ENCODE assay signal across 21 cellular contexts in the genomic region with DNA sequence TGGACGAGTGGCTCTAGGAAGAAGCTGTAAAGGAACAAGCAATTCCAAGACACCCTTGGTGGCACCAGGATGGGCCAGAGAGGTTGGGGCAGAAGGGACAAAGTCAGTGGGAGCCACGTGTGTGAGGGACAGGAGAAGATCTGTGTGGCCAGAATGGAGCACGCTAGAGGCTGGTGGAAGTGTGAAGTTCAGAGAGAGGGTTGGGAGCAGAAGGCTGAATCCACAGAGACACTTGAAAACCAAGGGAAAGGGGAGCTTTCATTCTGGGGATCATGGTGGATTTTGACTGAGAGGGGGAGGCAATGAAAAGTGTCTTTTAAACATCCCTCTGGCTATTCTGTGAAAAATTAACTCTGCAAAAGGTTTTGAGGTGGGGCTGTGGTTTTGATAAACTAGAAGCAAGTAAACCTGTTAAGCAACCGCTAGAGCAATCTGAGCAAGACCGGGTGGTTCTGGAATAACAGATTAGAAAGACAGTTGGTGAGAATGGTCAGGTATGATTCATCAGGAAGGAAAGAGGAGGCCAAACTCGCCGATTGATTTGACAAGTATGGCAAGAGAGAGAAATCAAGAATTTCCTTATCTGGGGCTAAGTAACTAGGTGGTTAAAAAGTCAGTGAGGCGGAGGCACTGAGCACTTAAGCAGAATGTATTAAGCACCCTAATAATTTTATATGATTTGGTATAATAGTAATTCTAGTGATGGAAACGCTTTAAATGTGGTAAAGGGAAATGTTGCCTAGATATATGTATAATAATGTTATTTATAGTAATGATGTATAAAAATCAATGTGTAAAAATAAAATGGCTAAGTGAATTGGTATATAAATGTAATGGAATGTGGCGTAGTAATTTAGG.
DNase-seq lines count a peak whose midpoint lies in the region; ATAC-seq and TF ChIP-seq lines count a peak whose summit lies in the region.
"Had no signal": no experiment of that assay in that cellular context is flagged by ENCODE, and none has a peak within 500 bp of the region (broad histone marks: within the 10 kb centered on the region; RNA-seq: fewer than 3 reads in every experiment).

No MANE protein-coding gene starts in this region.

- intact Hi-C loops in PC-9 (cut with micrococcal nuclease; ENCODE audit: unreplicated experiment) = no loop called here

- H4K20me1 ChIP-seq in PC-9 (ENCODE audit: insufficient read depth) = no peaks in the 10 kb centered on the region

- H3K27ac Mint-ChIP-seq in type B pancreatic cell = peak overlapping the region; percentile 12
- H3K27ac Mint-ChIP-seq: activated CD4-positive, alpha-beta T cell treated with anti-CD3 and anti-CD28 coated beads, Interleukin-2, amount 10 ng/mL, durations not matched to agents 24 days and 14 days; activated naive CD8-positive, alpha-beta T cell treated with anti-CD3 and anti-CD28 coated beads for 36 hours; activated T-cell treated with anti-CD3 and anti-CD28 coated beads, Interleukin-2, amount 50 U/mL, for 24 hours had no signal

- H3K4me3 ChIP-seq in PC-9 (peak overlapping the region; percentile 31; the same call in 1 of the 2 replicates), fibroblast of pulmonary artery (replicated peaks; ENCODE audit: low read depth, low read length) (no peak overlapping the region)
- H3K4me3 ChIP-seq: lower lobe of right lung, right lobe of liver, tibial nerve had no signal

- H3K9me3 ChIP-seq in PC-9 (ENCODE audit: insufficient read depth, low read depth) = no peaks in the 10 kb centered on the region
- H3K9me3 ChIP-seq: lower lobe of right lung, right lobe of liver, tibial nerve had no signal

- H3K9me3 Mint-ChIP-seq in type B pancreatic cell = no peaks in the 10 kb centered on the region
- H3K9me3 Mint-ChIP-seq: activated CD4-positive, alpha-beta T cell treated with anti-CD3 and anti-CD28 coated beads, Interleukin-2, amount 10 ng/mL, durations not matched to agents 24 days and 14 days; activated naive CD8-positive, alpha-beta T cell treated with anti-CD3 and anti-CD28 coated beads for 36 hours; activated T-cell treated with anti-CD3 and anti-CD28 coated beads, Interleukin-2, amount 50 U/mL, for 24 hours; neural crest cell had no signal

- no peaks in the 10 kb centered on the region for H3K79me2 ChIP-seq in PC-9 (ENCODE audit: low read depth)

- CTCF ChIA-PET in PC-9 (lab: Charles Lee) = no interaction called here

- H3K36me3 ChIP-seq in PC-9 (ENCODE audit: low read depth) = no peaks in the 10 kb centered on the region
- H3K36me3 ChIP-seq: lower lobe of right lung, right lobe of liver, tibial nerve had no signal

- no peaks in the 10 kb centered on the region for H3K9me2 ChIP-seq in PC-9 (ENCODE audit: insufficient read depth)

- no peaks in the 10 kb centered on the region for H3K27me3 ChIP-seq in PC-9 (ENCODE audit: insufficient read depth, low read depth)
- H3K27me3 ChIP-seq: right lobe of liver, tibial nerve had no signal

- DNase-seq in HPDE6-E6E7 (ENCODE audit: extremely low spot score) = peak; percentile 62
- DNase-seq in PC-9 = peak; percentile 3 to 93
- peak; percentile 1 for DNase-seq in fibroblast of pulmonary artery (ENCODE audit: low read depth)
- no peak for DNase-seq in type B pancreatic cell (ENCODE audit: extremely low spot score, unreplicated experiment)
- no peak for DNase-seq in foreskin melanocyte
- DNase-seq: activated CD4-positive, alpha-beta T cell treated with anti-CD3 and anti-CD28 coated beads, Interleukin-2, amount 10 ng/mL, durations not matched to agents 24 days and 14 days; activated naive CD8-positive, alpha-beta T cell treated with anti-CD3 and anti-CD28 coated beads for 36 hours; activated T-cell treated with anti-CD3 and anti-CD28 coated beads, Interleukin-2, amount 50 U/mL, for 24 hours; cerebellar nuclear complex; lower lobe of right lung; NCI-H187; NCI-H524 treated with DMSO at 0.1 percent for 48 hours; right lobe of liver; Right ventricle myocardium superior; stimulated activated CD4-positive, alpha-beta T cell treated with anti-CD3 and anti-CD28 coated beads, Interleukin-4, amount 100 ng/mL, for 1 hour had no signal

- peaks cover 3% of the 10 kb centered on the region for H3K27me3 Mint-ChIP-seq in type B pancreatic cell
- H3K27me3 Mint-ChIP-seq: activated CD4-positive, alpha-beta T cell treated with anti-CD3 and anti-CD28 coated beads, Interleukin-2, amount 10 ng/mL, durations not matched to agents 24 days and 14 days had no signal

- peaks cover 11% of the 10 kb centered on the region for H3K4me1 Mint-ChIP-seq in type B pancreatic cell (ENCODE audit: unreplicated experiment)
- H3K4me1 Mint-ChIP-seq: activated CD4-positive, alpha-beta T cell treated with anti-CD3 and anti-CD28 coated beads, Interleukin-2, amount 10 ng/mL, durations not matched to agents 24 days and 14 days; activated naive CD8-positive, alpha-beta T cell treated with anti-CD3 and anti-CD28 coated beads for 36 hours; neural crest cell had no signal

- POLR2A ChIA-PET in PC-9 (lab: Charles Lee; ENCODE audit: unreplicated experiment) = no interaction called here

- no peak for TF ChIP-seq CTCF in PC-9 (conservative IDR thresholded peaks at IDR 0.05)
- no peak for TF ChIP-seq CTCF in fibroblast of pulmonary artery (IDR thresholded peaks at IDR 0.05; ENCODE audit: low read length, missing control alignments)
- no peak for TF ChIP-seq CTCF in type B pancreatic cell (conservative IDR thresholded peaks at IDR 0.05)

- peak overlapping the region; percentile 67 for H3K4me2 ChIP-seq in PC-9
- H3K4me2 ChIP-seq: KMS-11 had no signal

- ATAC-seq in GM21529 (IDR thresholded peaks at IDR 0.05; ENCODE audit: unreplicated experiment) (no peak), HG03095 (IDR thresholded peaks at IDR 0.05; ENCODE audit: unreplicated experiment) (no peak)
- ATAC-seq: lower lobe of right lung, right lobe of liver had no signal

- no peaks in the 10 kb centered on the region for H3K36me3 Mint-ChIP-seq in type B pancreatic cell
- H3K36me3 Mint-ChIP-seq: activated naive CD8-positive, alpha-beta T cell treated with anti-CD3 and anti-CD28 coated beads for 36 hours had no signal

- H2AFZ ChIP-seq in PC-9 = peak overlapping the region; percentile 44

- BruUV-seq in PC-9 (replicated peaks; lab: Mats Ljungman, UMichigan) = no TSS peak

- peaks cover 25% of the 10 kb centered on the region for H3K4me1 ChIP-seq in PC-9 (replicated peaks; ENCODE audit: insufficient read depth)
- H3K4me1 ChIP-seq: lower lobe of right lung, right lobe of liver, tibial nerve had no signal

- H3K4me3 Mint-ChIP-seq in type B pancreatic cell = peak overlapping the region; percentile 35
- H3K4me3 Mint-ChIP-seq: activated CD4-positive, alpha-beta T cell treated with anti-CD3 and anti-CD28 coated beads, Interleukin-2, amount 10 ng/mL, durations not matched to agents 24 days and 14 days; activated naive CD8-positive, alpha-beta T cell treated with anti-CD3 and anti-CD28 coated beads for 36 hours; activated T-cell treated with anti-CD3 and anti-CD28 coated beads, Interleukin-2, amount 50 U/mL, for 24 hours; neural crest cell had no signal

- H3K27ac ChIP-seq in PC-9 = peak overlapping the region; percentile 69
- H3K27ac ChIP-seq: C4-2B, KMS-11, lower lobe of right lung, right lobe of liver, tibial nerve had no signal

- peaks cover 11% of the 10 kb centered on the region; the same call in 1 of the 2 replicates for H3F3A ChIP-seq in PC-9 (ENCODE audit: insufficient read depth, low read depth)

Comparison
In these comparisons a context has a peak if more than half of its experiments do, and no peak if none do; other contexts are left out.
1. DNase-seq: peak in HPDE6-E6E7 (single experiment), PC-9 (2 of 2) and fibroblast of pulmonary artery (single experiment); none in type B pancreatic cell (single experiment) and foreskin melanocyte (single experiment).